ENCODE assay signal across 27 cellular contexts in genomic region chr14:59085207-59085739, GRCh38.
DNase-seq lines count a peak whose midpoint lies in the region; ATAC-seq and TF ChIP-seq lines count a peak whose summit lies in the region.
"Had no signal": no experiment of that assay in that cellular context is flagged by ENCODE, and none has a peak within 500 bp of the region (broad histone marks: within the 10 kb centered on the region; RNA-seq: fewer than 3 reads in every experiment).

No MANE protein-coding gene starts in this region.

- no peak overlapping the region for H2BK15ac ChIP-seq in mesendoderm (replicated peaks; ENCODE audit: low read depth)

- no peak overlapping the region for H3K4ac ChIP-seq in mesendoderm (ENCODE audit: low read depth, low read length)

- H3K9ac ChIP-seq in mesendoderm (ENCODE audit: low read length) (no peak overlapping the region), colonic mucosa (ENCODE audit: low read depth in 2 of 2, low read length in 2 of 2) (no peak overlapping the region)

- H3K27ac ChIP-seq in A673 (ENCODE audit: low read depth, low read length, poor library complexity, severe bottlenecking) (no peak overlapping the region), GM23338 (ENCODE audit: low read depth) (no peak overlapping the region), RWPE2 (ENCODE audit: poor library complexity, severe bottlenecking) (peak overlapping the region; percentile 27), mesendoderm (ENCODE audit: low read depth, low read length) (no peak overlapping the region), colonic mucosa (no peak overlapping the region)
- H3K27ac ChIP-seq: PC-9, SJSA1 had no signal

- H3K23ac ChIP-seq in mesendoderm (ENCODE audit: low read length) = no peak overlapping the region

- no peaks in the 10 kb centered on the region; the same call in 1 of the 2 replicates for H3K9me2 ChIP-seq in GM23338 (ENCODE audit: insufficient read depth)

- no peaks in the 10 kb centered on the region for H3F3A ChIP-seq in GM23338 (replicated peaks; ENCODE audit: low read depth)

- ATAC-seq in GM23338 = no peak
- ATAC-seq in RWPE2 (ENCODE audit: low read depth) = peak; percentile 83
- no peak for ATAC-seq in activated naive CD8-positive, alpha-beta T cell treated with anti-CD3 and anti-CD28 coated beads, Interleukin-2, amount 50 U/mL, for 24 hours
- ATAC-seq in HG03378 (IDR thresholded peaks at IDR 0.05; ENCODE audit: unreplicated experiment) = no peak
- ATAC-seq: CD8-positive, alpha-beta T cell had no signal

- H3K4me3 ChIP-seq in A673 (ENCODE audit: low read depth, low read length, poor library complexity, severe bottlenecking) = no peak overlapping the region
- H3K4me3 ChIP-seq in GM23338 = no peak overlapping the region
- H3K4me3 ChIP-seq in RWPE2 (ENCODE audit: severe bottlenecking) = no peak overlapping the region
- no peak overlapping the region for H3K4me3 ChIP-seq in mesendoderm (ENCODE audit: low read length)
- no peak overlapping the region for H3K4me3 ChIP-seq in colonic mucosa
- H3K4me3 ChIP-seq: MG63, PC-9, SJSA1 had no signal

- H3K4me3 Mint-ChIP-seq in GM23338 = no peak overlapping the region
- H3K4me3 Mint-ChIP-seq in activated naive CD8-positive, alpha-beta T cell treated with anti-CD3 and anti-CD28 coated beads, Interleukin-2, amount 50 U/mL, for 24 hours = no peak overlapping the region
- H3K4me3 Mint-ChIP-seq: CD8-positive, alpha-beta T cell; HFFc6 had no signal

- no peaks in the 10 kb centered on the region for H3K79me2 ChIP-seq in GM23338 (replicated peaks; ENCODE audit: insufficient read depth)
- H3K79me2 ChIP-seq in mesendoderm (ENCODE audit: control insufficient read depth, insufficient read depth, low read length) = no peaks in the 10 kb centered on the region

- H3K36me3 Mint-ChIP-seq in GM23338 (ENCODE audit: low read depth) = no peaks in the 10 kb centered on the region
- H3K36me3 Mint-ChIP-seq in activated naive CD8-positive, alpha-beta T cell treated with anti-CD3 and anti-CD28 coated beads, Interleukin-2, amount 50 U/mL, for 24 hours (ENCODE audit: low read depth) = no peaks in the 10 kb centered on the region
- H3K36me3 Mint-ChIP-seq: CD8-positive, alpha-beta T cell had no signal

- DNase-seq in A673 (ENCODE audit: low spot score) (peak; percentile 7), GM23338 (ENCODE audit: low spot score) (peak; percentile 16), RWPE2 (ENCODE audit: low spot score) (no peak), mesendoderm (peak; percentile 47), NCI-H226 (no peak), colonic mucosa (no peak)
- DNase-seq in activated naive CD8-positive, alpha-beta T cell treated with anti-CD3 and anti-CD28 coated beads, Interleukin-2, amount 50 U/mL, for 24 hours = no peak
- DNase-seq: 8988T; AML-193; C1 segment of cervical spinal cord; CD8-positive, alpha-beta T cell; DND-41; GF-D8; H7; HFFc6; Kasumi-1; MG63; NCI-H1417; NCI-H1694 treated with DMSO at 0.1 percent for 48 hours; NCI-H2081 treated with DMSO at 0.1 percent for 48 hours; NCI-H2171 treated with DMSO at 0.1 percent for 48 hours; NCI-H446 treated with DMSO at 0.1 percent for 48 hours; NCI-H526 treated with DMSO at 0.1 percent for 48 hours; PC-9; T-helper 1 cell had no signal

- H4K5ac ChIP-seq in mesendoderm (ENCODE audit: low read length) = no peak overlapping the region

- WGBS in mesendoderm (ENCODE audit: extremely low coverage, insufficient coverage, low lambda C conversion rate) = no CpG with 5 or more reads among the region's 2 CpGs

- H3K27me3 Mint-ChIP-seq in GM23338 (ENCODE audit: insufficient read depth, low read depth, poor library complexity) = peaks cover 3% of the 10 kb centered on the region
- no peaks in the 10 kb centered on the region for H3K27me3 Mint-ChIP-seq in activated naive CD8-positive, alpha-beta T cell treated with anti-CD3 and anti-CD28 coated beads, Interleukin-2, amount 50 U/mL, for 24 hours

- H2AK5ac ChIP-seq in mesendoderm (ENCODE audit: low read length) = no peak overlapping the region

- no peak overlapping the region for H4K8ac ChIP-seq in mesendoderm (ENCODE audit: low read depth, low read length)

- H3K27me3 ChIP-seq in A673 (replicated peaks; ENCODE audit: insufficient read depth, low read depth, low read length, poor library complexity) = no peaks in the 10 kb centered on the region
- H3K27me3 ChIP-seq in GM23338 (ENCODE audit: insufficient read depth) = no peaks in the 10 kb centered on the region
- no peaks in the 10 kb centered on the region for H3K27me3 ChIP-seq in RWPE2 (ENCODE audit: insufficient read depth, poor library complexity, severe bottlenecking)
- H3K27me3 ChIP-seq in mesendoderm (ENCODE audit: insufficient read depth, low read length, poor library complexity) = no peaks in the 10 kb centered on the region
- H3K27me3 ChIP-seq in colonic mucosa = no peaks in the 10 kb centered on the region
- H3K27me3 ChIP-seq: MG63, SJSA1 had no signal

- no peaks in the 10 kb centered on the region for H3K4me1 Mint-ChIP-seq in GM23338
- no peaks in the 10 kb centered on the region for H3K4me1 Mint-ChIP-seq in activated naive CD8-positive, alpha-beta T cell treated with anti-CD3 and anti-CD28 coated beads, Interleukin-2, amount 50 U/mL, for 24 hours

- POLR2A ChIA-PET in A673 (lab: Charles Lee; ENCODE audit: low non-redundant PET) = no interaction called here

- no peaks in the 10 kb centered on the region for H3K36me3 ChIP-seq in A673 (ENCODE audit: insufficient read depth, low read length, poor library complexity, severe bottlenecking)
- no peaks in the 10 kb centered on the region for H3K36me3 ChIP-seq in GM23338 (ENCODE audit: insufficient read depth)
- no peaks in the 10 kb centered on the region for H3K36me3 ChIP-seq in RWPE2 (ENCODE audit: low read depth)
- H3K36me3 ChIP-seq in mesendoderm (ENCODE audit: control insufficient read depth, insufficient read depth, low read length) = no peaks in the 10 kb centered on the region
- H3K36me3 ChIP-seq in colonic mucosa = no peaks in the 10 kb centered on the region
- H3K36me3 ChIP-seq: MG63, SJSA1 had no signal

- H2AFZ ChIP-seq in GM23338 = peak overlapping the region; percentile 40; the same call in 1 of the 2 replicates
- H2AFZ ChIP-seq: PC-9 had no signal

- CTCF ChIA-PET in A673 (lab: Charles Lee) = no interaction called here

- no peak overlapping the region for H2BK5ac ChIP-seq in mesendoderm (ENCODE audit: low read length)

- no TSS peak for BruUV-seq in A673 (replicated peaks; lab: Mats Ljungman, UMichigan)

- no peaks in the 10 kb centered on the region for H3K4me1 ChIP-seq in A673 (ENCODE audit: insufficient read depth, low read length, poor library complexity, severe bottlenecking)
- no peaks in the 10 kb centered on the region for H3K4me1 ChIP-seq in GM23338 (ENCODE audit: insufficient read depth)
- peaks cover 10% of the 10 kb centered on the region for H3K4me1 ChIP-seq in RWPE2 (ENCODE audit: insufficient read depth, poor library complexity, severe bottlenecking)
- H3K4me1 ChIP-seq in mesendoderm (ENCODE audit: control insufficient read depth, low read depth, low read length) = no peaks in the 10 kb centered on the region
- no peaks in the 10 kb centered on the region for H3K4me1 ChIP-seq in colonic mucosa

- H3K18ac ChIP-seq in mesendoderm (ENCODE audit: low read length) = no peak overlapping the region

- no peaks in the 10 kb centered on the region for H3K9me3 Mint-ChIP-seq in GM23338
- no peaks in the 10 kb centered on the region for H3K9me3 Mint-ChIP-seq in activated naive CD8-positive, alpha-beta T cell treated with anti-CD3 and anti-CD28 coated beads, Interleukin-2, amount 50 U/mL, for 24 hours
- H3K9me3 Mint-ChIP-seq: CD8-positive, alpha-beta T cell; HFFc6 had no signal

- no peaks in the 10 kb centered on the region for H4K20me1 ChIP-seq in GM23338 (replicated peaks; ENCODE audit: insufficient read depth)

- no peak overlapping the region for H3K27ac Mint-ChIP-seq in GM23338
- H3K27ac Mint-ChIP-seq in activated naive CD8-positive, alpha-beta T cell treated with anti-CD3 and anti-CD28 coated beads, Interleukin-2, amount 50 U/mL, for 24 hours = no peak overlapping the region
- H3K27ac Mint-ChIP-seq: CD8-positive, alpha-beta T cell; HFFc6 had no signal

- H3K4me2 ChIP-seq in GM23338 = no peak overlapping the region
- no peak overlapping the region for H3K4me2 ChIP-seq in mesendoderm (ENCODE audit: low read length)
- H3K4me2 ChIP-seq: PC-9 had no signal

- H2BK120ac ChIP-seq in mesendoderm (ENCODE audit: low read depth, low read length) = no peak overlapping the region

- no peaks in the 10 kb centered on the region for H3K79me1 ChIP-seq in mesendoderm (ENCODE audit: low read length)

- H3K56ac ChIP-seq in mesendoderm (ENCODE audit: low read length) = no peak overlapping the region

- H3K9me3 ChIP-seq in A673 (ENCODE audit: low read depth, low read length, poor library complexity, severe bottlenecking) (no peaks in the 10 kb centered on the region), RWPE2 (ENCODE audit: severe bottlenecking) (no peaks in the 10 kb centered on the region), colonic mucosa (no peaks in the 10 kb centered on the region)
- H3K9me3 ChIP-seq: MG63, SJSA1 had no signal

- intact Hi-C loops in A673 (cut with micrococcal nuclease; ENCODE audit: unreplicated experiment) (no loop called here), colonic mucosa (cut with DNase I) (no loop called here)

- no peak for TF ChIP-seq CTCF in A673 (conservative IDR thresholded peaks at IDR 0.05; ENCODE audit: low read depth, low read length)
- TF ChIP-seq CTCF in GM23338 (conservative IDR thresholded peaks at IDR 0.05; ENCODE audit: low read depth in 2 of 2) = no peak
- no peak for TF ChIP-seq CTCF in RWPE2 (IDR thresholded peaks at IDR 0.05; ENCODE audit: poor library complexity, severe bottlenecking)
- TF ChIP-seq CTCF in colonic mucosa (IDR thresholded peaks at IDR 0.05) = no peak

TF ChIP-seq in GM23338, 12 proteins besides CTCF, POLR2A, EP300 and RAD21 (continues in another document):
- no peak for TF ChIP-seq NANOG (IDR thresholded peaks at IDR 0.05; ENCODE audit: borderline replicate concordance)
- no peak for TF ChIP-seq JUNB (IDR thresholded peaks at IDR 0.05; ENCODE audit: unreplicated experiment)
- TF ChIP-seq EZH2phosphoT487 (IDR thresholded peaks at IDR 0.05; ENCODE audit: unreplicated experiment) = no peak

Comparison
In these comparisons a context has a peak if more than half of its experiments do, and no peak if none do; other contexts are left out.
1. DNase-seq: peak in A673 (single experiment), GM23338 (single experiment) and mesendoderm (single experiment); none in RWPE2 (single experiment), NCI-H226 (single experiment), activated naive CD8-positive, alpha-beta T cell treated with anti-CD3 and anti-CD28 coated beads, Interleukin-2, amount 50 U/mL, for 24 hours (single experiment) and colonic mucosa (single experiment).